ENCODE assay signal across 6 cellular contexts in genomic region chr16:6929868-6930267, GRCh38.
"Had no signal": no experiment of that assay in that cellular context is flagged by ENCODE, and none has a peak within 500 bp of the region (broad histone marks: within the 10 kb centered on the region; RNA-seq: fewer than 3 reads in every experiment).

No MANE protein-coding gene starts in this region.

- H3K27ac Mint-ChIP-seq: GM23338, IgD-negative memory B cell had no signal

- H3K4me1 Mint-ChIP-seq: IgD-negative memory B cell had no signal

- H3K4me3 Mint-ChIP-seq: GM23338, H9, IgD-negative memory B cell had no signal

- DNase-seq: H9, HCEC 1CT, KBM-7 had no signal

- ATAC-seq: GM23338, HepG2 had no signal

- H3K36me3 Mint-ChIP-seq: IgD-negative memory B cell had no signal

- H3K27me3 Mint-ChIP-seq: IgD-negative memory B cell had no signal
